In the genomic region with DNA sequence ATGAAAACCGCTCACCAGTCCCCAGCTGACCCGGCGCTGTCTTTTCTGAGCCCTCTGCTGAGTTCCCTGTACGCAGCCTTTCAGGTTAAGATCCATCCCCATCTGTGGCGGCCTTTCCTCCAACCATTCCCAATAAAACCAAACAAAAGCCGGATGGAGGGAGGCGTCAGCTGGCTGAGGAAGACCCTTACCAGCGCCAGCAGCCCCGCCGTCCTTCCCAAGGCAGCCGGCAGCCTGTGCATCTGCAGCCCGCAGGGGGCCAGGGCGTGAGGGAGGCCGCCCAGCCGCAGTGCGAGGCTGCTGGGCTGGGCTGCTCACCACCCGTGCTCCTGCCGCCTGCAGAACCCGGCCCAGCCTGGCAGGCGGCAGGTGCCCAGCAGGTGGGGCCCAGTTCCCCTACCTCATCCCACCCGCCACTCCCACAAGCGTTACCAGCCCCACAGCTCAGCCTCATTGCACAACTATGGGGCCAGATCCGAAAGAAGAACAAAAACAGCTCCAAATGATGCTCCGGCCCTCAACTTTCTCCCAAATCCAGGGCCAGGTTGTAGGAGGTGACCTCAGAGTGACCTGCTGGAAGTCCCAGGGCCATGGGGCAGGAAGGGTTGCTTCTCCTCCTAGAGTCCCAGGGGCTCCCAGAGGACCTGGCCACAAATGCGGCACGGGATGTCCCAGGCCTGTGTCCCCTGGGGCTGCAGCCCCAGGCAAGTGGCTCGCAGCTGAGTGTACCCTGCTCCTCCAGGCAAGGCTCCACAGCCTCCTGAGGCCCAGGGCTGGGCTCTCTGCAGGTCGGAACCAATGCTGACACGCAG, we compare ENCODE assay signal across 19 cellular contexts. TPM values are rescaled to one million over a fixed set of nuclear protein-coding genes. Genes with fewer than 3 reads are reported as not detected.
DNase-seq lines count a peak whose midpoint lies in the region; ATAC-seq, FAIRE-seq and TF ChIP-seq lines count a peak whose summit lies in the region.
"Had no signal": no experiment of that assay in that cellular context is flagged by ENCODE, and none has a peak within 500 bp of the region (broad histone marks: within the 10 kb centered on the region; RNA-seq: fewer than 3 reads in every experiment).

No MANE protein-coding gene starts in this region.

- H3K27me3 Mint-ChIP-seq in activated CD4-positive, alpha-beta T cell treated with anti-CD3 and anti-CD28 coated beads, Interleukin-2, amount 10 ng/mL, durations not matched to agents 24 days and 14 days, result no peaks in the 10 kb centered on the region

- intact Hi-C loops in activated CD4-positive, alpha-beta T cell treated with anti-CD3 and anti-CD28 coated beads, Interleukin-2, amount 10 ng/mL, durations not matched to agents 24 days and 14 days (cut with micrococcal nuclease), result no loop called here

- no peaks in the 10 kb centered on the region for H3K4me1 Mint-ChIP-seq in activated CD4-positive, alpha-beta T cell treated with anti-CD3 and anti-CD28 coated beads, Interleukin-2, amount 10 ng/mL, durations not matched to agents 24 days and 14 days
- H3K4me1 Mint-ChIP-seq: CD4-positive, alpha-beta memory T cell; naive thymus-derived CD4-positive, alpha-beta T cell had no signal

- H2BK15ac ChIP-seq in neuronal stem cell (ENCODE audit: low read length), result no peak overlapping the region

- no peak overlapping the region for H3K4ac ChIP-seq in neuronal stem cell (ENCODE audit: low read length)

- H2BK12ac ChIP-seq in neuronal stem cell (ENCODE audit: low read length), result no peak overlapping the region

- H3K79me1 ChIP-seq in neuronal stem cell (ENCODE audit: low read depth, low read length), result peaks cover 4% of the 10 kb centered on the region

- peak overlapping the region; percentile 48 for H2AK5ac ChIP-seq in neuronal stem cell (ENCODE audit: low read depth, low read length)

- H4K91ac ChIP-seq in neuronal stem cell (ENCODE audit: low read depth, low read length, poor library complexity), result no peak overlapping the region

- no peak for TF ChIP-seq CTCF in HEK293 (tag by site-specific recombination; IDR thresholded peaks at IDR 0.05)
- no peak for TF ChIP-seq CTCF in coronary artery (IDR thresholded peaks at IDR 0.05)

- no peaks in the 10 kb centered on the region for H3K36me3 Mint-ChIP-seq in activated CD4-positive, alpha-beta T cell treated with anti-CD3 and anti-CD28 coated beads, Interleukin-2, amount 10 ng/mL, durations not matched to agents 24 days and 14 days (ENCODE audit: low read depth)
- H3K36me3 Mint-ChIP-seq: CD4-positive, alpha-beta memory T cell; naive thymus-derived CD4-positive, alpha-beta T cell had no signal

- no peak for FAIRE-seq in GM12892 (lab: Jason Lieb, UNC)
- FAIRE-seq: RCC 7860 had no signal

- no CpG with 5 or more reads among the region's 29 CpGs for WGBS in neuronal stem cell (ENCODE audit: extremely low coverage in 2 of 2, insufficient read length in 2 of 2, insufficient replicate concordance in 1 of 2), 2 donors

- H3K9me3 Mint-ChIP-seq in activated CD4-positive, alpha-beta T cell treated with anti-CD3 and anti-CD28 coated beads, Interleukin-2, amount 10 ng/mL, durations not matched to agents 24 days and 14 days, result no peaks in the 10 kb centered on the region
- H3K9me3 Mint-ChIP-seq: activated T-cell treated with anti-CD3 and anti-CD28 coated beads, Interleukin-2, amount 50 U/mL, for 24 hours; CD4-positive, alpha-beta memory T cell had no signal

- H4K8ac ChIP-seq in neuronal stem cell (ENCODE audit: low read depth, low read length), result no peak overlapping the region

- H3K27me3 ChIP-seq in neuronal stem cell (ENCODE audit: control insufficient read depth in 3 of 3, insufficient read depth in 3 of 3, low read depth in 1 of 3, low read length in 3 of 3), result no peaks in the 10 kb centered on the region
- H3K27me3 ChIP-seq: adrenal gland, colonic mucosa had no signal

- H2BK120ac ChIP-seq in neuronal stem cell (ENCODE audit: low read depth, low read length), result no peak overlapping the region

- H2BK5ac ChIP-seq in neuronal stem cell (ENCODE audit: low read length), result peak overlapping the region; percentile 95

- peak overlapping the region; percentile 92 for H3K14ac ChIP-seq in neuronal stem cell (ENCODE audit: low read length)

- ATAC-seq in GM21423 (IDR thresholded peaks at IDR 0.05; ENCODE audit: unreplicated experiment), result no peak
- ATAC-seq: left colon; naive thymus-derived CD4-positive, alpha-beta T cell had no signal

- CTCF ChIA-PET in HEK293 (lab: Yijun Ruan, JAX), result interaction anchor here (0.6 to 1.2 kb wide), 2 partner anchors 8 to 136 kb away, joined by 3 read pairs; no protein-coding TSS in a partner anchor

- peak overlapping the region; percentile 88 for H3K18ac ChIP-seq in neuronal stem cell (ENCODE audit: low read length)

- no peak overlapping the region for H3K27ac Mint-ChIP-seq in activated CD4-positive, alpha-beta T cell treated with anti-CD3 and anti-CD28 coated beads, Interleukin-2, amount 10 ng/mL, durations not matched to agents 24 days and 14 days
- H3K27ac Mint-ChIP-seq: activated T-cell treated with anti-CD3 and anti-CD28 coated beads, Interleukin-2, amount 50 U/mL, for 24 hours had no signal

- no peaks in the 10 kb centered on the region for H3K9me3 ChIP-seq in HEK293 (ENCODE audit: control insufficient read depth, insufficient read depth, low read depth, low read length)
- no peaks in the 10 kb centered on the region for H3K9me3 ChIP-seq in neuronal stem cell (replicated peaks in 1 of 2; ENCODE audit: control insufficient read depth in 2 of 2, insufficient read depth in 1 of 2, low read depth in 1 of 2, low read length in 2 of 2)
- H3K9me3 ChIP-seq: adrenal gland, colonic mucosa had no signal

- peak overlapping the region; percentile 70 for H2AFZ ChIP-seq in neuronal stem cell (ENCODE audit: low read length)

- TF ChIP-seq POLR2A in GM12892 (IDR thresholded peaks at IDR 0.05; ENCODE audit: low read depth, low read length), result no peak

- H3K4me1 ChIP-seq in HEK293 (ENCODE audit: control insufficient read depth, insufficient read depth, low read length) (no peaks in the 10 kb centered on the region), neuronal stem cell (ENCODE audit: control insufficient read depth in 2 of 2, insufficient read depth in 1 of 2, low read depth in 1 of 2, low read length in 2 of 2) (peaks cover 13 to 14% of the 10 kb centered on the region in 2 donors)
- H3K4me1 ChIP-seq: adrenal gland, colonic mucosa had no signal

- H3K9ac ChIP-seq in neuronal stem cell (ENCODE audit: low read depth, low read length, poor library complexity), result peak overlapping the region; percentile 14

- POLR2A ChIA-PET in HEK293 (lab: Yijun Ruan, JAX), result no interaction called here

- H3K23ac ChIP-seq in neuronal stem cell (ENCODE audit: low read depth, low read length, poor library complexity), result peak overlapping the region; percentile 88

- H3K4me3 ChIP-seq in HEK293 (ENCODE audit: low read depth, low read length) (no peak overlapping the region), coronary artery (no peak overlapping the region), neuronal stem cell (ENCODE audit: low read length in 2 of 2) (no peak overlapping the region)
- H3K4me3 ChIP-seq: adrenal gland, colonic mucosa had no signal

- H3K36me3 ChIP-seq in HEK293 (ENCODE audit: control insufficient read depth in 2 of 2, insufficient read depth in 1 of 2, low read length in 2 of 2), result no peaks in the 10 kb centered on the region
- peaks cover 0 to 13% of the 10 kb centered on the region in 2 donors for H3K36me3 ChIP-seq in neuronal stem cell (replicated peaks in 1 of 2; ENCODE audit: control insufficient read depth in 2 of 2, insufficient read depth in 2 of 2, low read length in 2 of 2)
- H3K36me3 ChIP-seq: adrenal gland, colonic mucosa had no signal

- no peak overlapping the region for H3K4me2 ChIP-seq in neuronal stem cell (ENCODE audit: insufficient read depth, low read length, poor library complexity, severe bottlenecking)

- H3K27ac ChIP-seq in HEK293 (ENCODE audit: extremely low read depth, low read depth, low read length), result no peak overlapping the region
- H3K27ac ChIP-seq in coronary artery, result no peak overlapping the region
- peak overlapping the region; percentile 5 for H3K27ac ChIP-seq in neuronal stem cell (replicated peaks; ENCODE audit: low read length)
- H3K27ac ChIP-seq: adrenal gland, colonic mucosa had no signal

- DNase-seq in NCI-H2107 treated with DMSO at 0.1 percent for 48 hours (lab: John Stamatoyannopoulos, UW; ENCODE audit: unreplicated experiment), result peak; percentile 72
- DNase-seq in coronary artery (ENCODE audit: low spot score), result peak; percentile 64
- no peak for DNase-seq in neuronal stem cell (ENCODE audit: low spot score)
- no peak for DNase-seq in activated CD4-positive, alpha-beta T cell treated with anti-CD3 and anti-CD28 coated beads, Interleukin-2, amount 10 ng/mL, durations not matched to agents 24 days and 14 days
- DNase-seq in GM12892 (ENCODE audit: insufficient read length), result no peak
- DNase-seq in activated naive CD4-positive, alpha-beta T cell (lab: John Stamatoyannopoulos, UW), result no peak
- DNase-seq: activated CD4-positive, alpha-beta T cell treated with anti-CD3 and anti-CD28 coated beads for 4 hours; activated T-cell treated with anti-CD3 and anti-CD28 coated beads, Interleukin-2, amount 50 U/mL, for 24 hours; CD4-positive, alpha-beta memory T cell; colonic mucosa; HCEC 1CT; left colon; naive thymus-derived CD4-positive, alpha-beta T cell; NCI-H446 treated with DMSO at 0.1 percent for 48 hours had no signal

- H3K4me3 Mint-ChIP-seq in activated CD4-positive, alpha-beta T cell treated with anti-CD3 and anti-CD28 coated beads, Interleukin-2, amount 10 ng/mL, durations not matched to agents 24 days and 14 days, result no peak overlapping the region
- H3K4me3 Mint-ChIP-seq: activated T-cell treated with anti-CD3 and anti-CD28 coated beads, Interleukin-2, amount 50 U/mL, for 24 hours; CD4-positive, alpha-beta memory T cell; naive thymus-derived CD4-positive, alpha-beta T cell had no signal

TF ChIP-seq in HEK293, 187 proteins besides CTCF, POLR2A, EP300 and RAD21 (continues in another document):
- TF ChIP-seq ZIC2 (tag by site-specific recombination; IDR thresholded peaks at IDR 0.05), result peak; percentile 65
- TF ChIP-seq ZBTB8A (tag by site-specific recombination; IDR thresholded peaks at IDR 0.05), result peak; percentile 46; the same call in 1 of the 2 replicates

RNA-seq across cellular contexts. Expression of a gene that starts 23.8 kb away (rescaled TPM):
- not detected for polyA plus RNA-seq in neuronal stem cell (2013, experiment 1 of 2)
- polyA plus RNA-seq in neuronal stem cell (2013, experiment 2 of 2), result 0.01 TPM
- not detected in 2 replicates for total RNA-seq in activated CD4-positive, alpha-beta T cell treated with anti-CD3 and anti-CD28 coated beads, Interleukin-2, amount 10 ng/mL, durations not matched to agents 24 days and 14 days
- polyA plus RNA-seq in GM12892 (2012; ENCODE audit: missing spikeins), result not detected
- total RNA-seq: adrenal gland; CD4-positive, alpha-beta memory T cell; naive thymus-derived CD4-positive, alpha-beta T cell; T-helper 1 cell treated with Interleukin-12 subunit alpha and Interleukin-12 subunit beta and Interleukin-4 antibody, amounts not matched to agents 30 ng/mL and 1 ng/mL, for 36 hours had no signal
- polyA plus RNA-seq: CD4-positive, alpha-beta memory T cell; naive thymus-derived CD4-positive, alpha-beta T cell had no signal

RNA-seq across cellular contexts. Expression of a gene that starts 45.5 kb away (rescaled TPM):
- 6.1 TPM for polyA plus RNA-seq in neuronal stem cell (2013, experiment 1 of 2)
- polyA plus RNA-seq in neuronal stem cell (2013, experiment 2 of 2), result 6.0 TPM
- 0.14 and 0.26 TPM in 2 replicates for total RNA-seq in activated CD4-positive, alpha-beta T cell treated with anti-CD3 and anti-CD28 coated beads, Interleukin-2, amount 10 ng/mL, durations not matched to agents 24 days and 14 days
- polyA plus RNA-seq in GM12892 (2012; ENCODE audit: missing spikeins), result not detected
- total RNA-seq: CD4-positive, alpha-beta memory T cell had no signal
- polyA plus RNA-seq: CD4-positive, alpha-beta memory T cell had no signal

Comparison
In these comparisons a context has a peak if more than half of its experiments do, and no peak if none do; other contexts are left out.
1. DNase-seq: peak in NCI-H2107 treated with DMSO at 0.1 percent for 48 hours (single experiment) and coronary artery (single experiment); none in neuronal stem cell (single experiment), activated CD4-positive, alpha-beta T cell treated with anti-CD3 and anti-CD28 coated beads, Interleukin-2, amount 10 ng/mL, durations not matched to agents 24 days and 14 days (single experiment), GM12892 (single experiment) and activated naive CD4-positive, alpha-beta T cell (0 of 4).